Comparison of ENCODE assay signal across 1 cellular context in genomic region chr3:195442573-195443390, GRCh38.
TF ChIP-seq lines count a peak whose summit lies in the region.

ACAP2 (minus strand) TSS chr3:195443020; CDS start chr3:195442847, 173 bp downstream.

TF ChIP-seq in HepG2, 621 proteins besides CTCF, POLR2A, EP300 and RAD21 (continued from another document and continues in another):
- 0 out of 2 replicates have a peak, but pooled peaks have one; percentile 26 for TF ChIP-seq ZHX2 (IDR thresholded peaks at IDR 0.05; ENCODE audit: low read depth)
- TF ChIP-seq ZHX2 (CRISPR knock-in tag; IDR thresholded peaks at IDR 0.05; ENCODE audit: borderline replicate concordance) = no peak
- no peak; the same call in 1 of the 2 replicates for TF ChIP-seq PHF21A (CRISPR knock-in tag; IDR thresholded peaks at IDR 0.05)
- TF ChIP-seq CREB1 (IDR thresholded peaks at IDR 0.05) = peak; percentile 88
- no peak for TF ChIP-seq CREB1 (CRISPR knock-in tag; IDR thresholded peaks at IDR 0.05)
- TF ChIP-seq ZNF235 (CRISPR knock-in tag; IDR thresholded peaks at IDR 0.05; ENCODE audit: borderline replicate concordance) = peak; percentile 57; the same call in 1 of the 2 replicates
- peak; percentile 82; the same call in 1 of the 2 replicates for TF ChIP-seq ATF7-NPFF (CRISPR knock-in tag; IDR thresholded peaks at IDR 0.05; ENCODE audit: low read depth)
- peak; percentile 70 for TF ChIP-seq ZNF407 (CRISPR knock-in tag; IDR thresholded peaks at IDR 0.05; ENCODE audit: not compliant biosample characterization)
- peak; percentile 49; the same call in 1 of the 2 replicates for TF ChIP-seq MYC (CRISPR knock-in tag; IDR thresholded peaks at IDR 0.05; ENCODE audit: borderline replicate concordance)
- peak; percentile 75 to 80; a peak in 2 of 4 replicates for TF ChIP-seq HMGXB4 (CRISPR knock-in tag; IDR thresholded peaks at IDR 0.05; ENCODE audit: borderline replicate concordance in 1 of 2, low read depth in 1 of 2)
- TF ChIP-seq ZFP37 (CRISPR knock-in tag; IDR thresholded peaks at IDR 0.05; ENCODE audit: borderline replicate concordance) = peak; percentile 62; the same call in 1 of the 2 replicates
- peak; percentile 84 for TF ChIP-seq TFDP2 (CRISPR knock-in tag; IDR thresholded peaks at IDR 0.05)
- no peak for TF ChIP-seq ELF4 (CRISPR knock-in tag; IDR thresholded peaks at IDR 0.05; ENCODE audit: borderline replicate concordance)
- TF ChIP-seq ZNF263 (CRISPR knock-in tag; IDR thresholded peaks at IDR 0.05) = 0 out of 2 replicates have a peak, but pooled peaks have one; percentile 13
- peak; percentile 87; the same call in 1 of the 2 replicates for TF ChIP-seq ZNF446 (CRISPR knock-in tag; IDR thresholded peaks at IDR 0.05)
- peak; percentile 63 for TF ChIP-seq ZNF574 (CRISPR knock-in tag; IDR thresholded peaks at IDR 0.05)
- TF ChIP-seq HDAC1 (CRISPR knock-in tag; IDR thresholded peaks at IDR 0.05) = peak; percentile 81
- peak; percentile 45; the same call in 1 of the 2 replicates for TF ChIP-seq SALL2 (CRISPR knock-in tag; IDR thresholded peaks at IDR 0.05)
- TF ChIP-seq ZNF597 (CRISPR knock-in tag; IDR thresholded peaks at IDR 0.05) = no peak
- TF ChIP-seq NFYB (CRISPR knock-in tag; IDR thresholded peaks at IDR 0.05) = peak; percentile 97
- no peak for TF ChIP-seq SCMH1 (CRISPR knock-in tag; IDR thresholded peaks at IDR 0.05; ENCODE audit: borderline replicate concordance)
- TF ChIP-seq CEBPZ (IDR thresholded peaks at IDR 0.05; ENCODE audit: low read length) = peak; percentile 37; the same call in 1 of the 2 replicates
- TF ChIP-seq ZBTB3 (CRISPR knock-in tag; IDR thresholded peaks at IDR 0.05; ENCODE audit: borderline replicate concordance, low read depth) = peak; percentile 49; the same call in 1 of the 2 replicates
- peak; percentile 66 for TF ChIP-seq GABPA (IDR thresholded peaks at IDR 0.05; ENCODE audit: low read depth, low read length)
- TF ChIP-seq GABPA (CRISPR knock-in tag; IDR thresholded peaks at IDR 0.05; ENCODE audit: low read depth) = peak; percentile 77
- TF ChIP-seq CREBL2 (CRISPR knock-in tag; IDR thresholded peaks at IDR 0.05; ENCODE audit: borderline replicate concordance) = no peak
- no peak for TF ChIP-seq ZNF577 (CRISPR knock-in tag; IDR thresholded peaks at IDR 0.05; ENCODE audit: borderline replicate concordance, low read depth)
- no peak; the same call in 1 of the 2 replicates for TF ChIP-seq ZNF543 (CRISPR knock-in tag; IDR thresholded peaks at IDR 0.05)
